29 cellular contexts compared by ENCODE assay signal in the genomic region with DNA sequence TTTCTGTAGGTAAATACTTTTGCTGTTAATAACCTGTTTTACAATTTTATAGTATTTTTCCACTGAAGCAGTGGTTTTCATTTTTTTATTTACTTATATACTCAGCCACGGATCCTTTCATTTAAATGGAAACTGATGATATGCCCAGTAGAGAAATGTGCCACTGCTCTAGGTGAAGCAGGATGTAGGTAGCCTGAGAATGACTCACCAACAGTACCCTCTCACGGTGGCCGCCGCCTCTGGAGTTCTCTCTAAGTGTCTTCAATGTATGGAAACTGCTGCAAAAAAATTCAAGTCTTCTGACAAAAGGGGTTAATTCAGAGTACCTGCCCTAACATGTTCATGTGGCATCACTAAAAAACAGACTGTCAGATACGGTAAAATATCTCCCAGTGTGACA. TPM values are rescaled to one million over a fixed set of nuclear protein-coding genes. Genes with fewer than 3 reads are reported as not detected.
"Had no signal": no experiment of that assay in that cellular context is flagged by ENCODE, and none has a peak within 500 bp of the region (broad histone marks: within the 10 kb centered on the region; RNA-seq: fewer than 3 reads in every experiment).

No MANE protein-coding gene starts in this region.

- H3K36me3 Mint-ChIP-seq: activated naive CD8-positive, alpha-beta T cell; naive thymus-derived CD8-positive, alpha-beta T cell; stimulated activated memory B cell treated with anti-CD40 and anti-IgM and Interleukin-4, amounts not matched to agents 10 μg/mL and 1 μg/mL and 100 μg/mL, for 72 hours had no signal

- H3K4me3 Mint-ChIP-seq: activated CD8-positive, alpha-beta T cell treated with anti-CD3 and anti-CD28 coated beads, Interleukin-2, amount 10 ng/mL, durations not matched to agents 7 days and 5 days; activated naive CD8-positive, alpha-beta T cell; naive thymus-derived CD8-positive, alpha-beta T cell; neural crest cell; stimulated activated memory B cell treated with anti-CD40 and anti-IgM and Interleukin-4, amounts not matched to agents 10 μg/mL and 1 μg/mL and 100 μg/mL, for 72 hours; stimulated activated naive CD8-positive, alpha-beta T cell treated with anti-CD3 and anti-CD28 coated beads, Interleukin-15, amount 100 ng/mL, for 72 hours; type B pancreatic cell had no signal

- H3K4me3 ChIP-seq: cardiac muscle cell, colonic mucosa, gastroesophageal sphincter, right atrium auricular region, smooth muscle cell, uterus had no signal

- H3K27ac Mint-ChIP-seq: activated CD8-positive, alpha-beta T cell treated with anti-CD3 and anti-CD28 coated beads, Interleukin-2, amount 10 ng/mL, durations not matched to agents 7 days and 5 days; activated naive CD8-positive, alpha-beta T cell; naive thymus-derived CD8-positive, alpha-beta T cell; stimulated activated memory B cell treated with anti-CD40 and anti-IgM and Interleukin-4, amounts not matched to agents 10 μg/mL and 1 μg/mL and 100 μg/mL, for 72 hours; stimulated activated naive CD8-positive, alpha-beta T cell treated with anti-CD3 and anti-CD28 coated beads, Interleukin-15, amount 100 ng/mL, for 72 hours; type B pancreatic cell had no signal

- ATAC-seq: activated CD8-positive, alpha-beta T cell treated with anti-CD3 and anti-CD28 coated beads, Interleukin-2, amount 10 ng/mL, durations not matched to agents 7 days and 5 days; gastroesophageal sphincter; naive thymus-derived CD8-positive, alpha-beta T cell; stimulated activated memory B cell treated with anti-CD40 and anti-IgM and Interleukin-4, amounts not matched to agents 10 μg/mL and 1 μg/mL and 100 μg/mL, for 72 hours; stimulated activated naive CD8-positive, alpha-beta T cell treated with anti-CD3 and anti-CD28 coated beads, Interleukin-15, amount 100 ng/mL, for 72 hours had no signal

- H3K9me3 Mint-ChIP-seq: neural crest cell; stimulated activated memory B cell treated with anti-CD40 and anti-IgM and Interleukin-4, amounts not matched to agents 10 μg/mL and 1 μg/mL and 100 μg/mL, for 72 hours; stimulated activated naive CD8-positive, alpha-beta T cell treated with anti-CD3 and anti-CD28 coated beads, Interleukin-15, amount 100 ng/mL, for 72 hours; type B pancreatic cell had no signal

- DNase-seq: activated CD4-positive, alpha-beta T cell treated with anti-CD3 and anti-CD28 coated beads for 1 hour; activated CD8-positive, alpha-beta T cell treated with anti-CD3 and anti-CD28 coated beads, Interleukin-2, amount 10 ng/mL, durations not matched to agents 7 days and 5 days; activated effector memory CD4-positive, alpha-beta T cell treated with Interleukin-2 at 50 U/mL for 16 hours; activated naive CD4-positive, alpha-beta T cell treated with Interleukin-2 at 50 U/mL for 16 hours; activated T-cell treated with anti-CD3 and anti-CD28 coated beads for 4 hours; anterior cingulate cortex; cerebellar nuclear complex; colonic mucosa; effector CD8-positive, alpha-beta T cell; head of caudate nucleus; hippocampal formation; naive thymus-derived CD8-positive, alpha-beta T cell; occipital lobe; stimulated activated CD4-positive, alpha-beta T cell treated with anti-CD3 and anti-CD28 coated beads, Interleukin-1b, Interleukin-23, amount 100 ng/mL, for 48 hours; stimulated activated CD4-positive, alpha-beta T cell treated with anti-CD3 and anti-CD28 coated beads, Interleukin-4, amount 100 ng/mL, for 4 hours; stimulated activated CD8-positive, alpha-beta memory T cell treated with anti-CD3 and anti-CD28 coated beads, Interleukin-4, amount 100 ng/mL, for 48 hours; stimulated activated naive CD8-positive, alpha-beta T cell treated with anti-CD3 and anti-CD28 coated beads, Interleukin-15, amount 100 ng/mL, for 72 hours; substantia nigra; uterus had no signal

RNA-seq across cellular contexts. Expression of a gene that starts 6.4 kb away (rescaled TPM):
- total RNA-seq: activated CD8-positive, alpha-beta T cell treated with anti-CD3 and anti-CD28 coated beads, Interleukin-2, amount 10 ng/mL, durations not matched to agents 7 days and 5 days; epithelial cell of proximal tubule; naive thymus-derived CD8-positive, alpha-beta T cell; pulmonary artery endothelial cell had no signal
